In genomic region chr5:95927927-95928723, GRCh38 we compare ENCODE assay signal across 9 cellular contexts. TPM values are rescaled to one million over a fixed set of nuclear protein-coding genes. Genes with fewer than 3 reads are reported as not detected.
DNase-seq lines count a peak whose midpoint lies in the region; ATAC-seq and TF ChIP-seq lines count a peak whose summit lies in the region.
"Had no signal": no experiment of that assay in that cellular context is flagged by ENCODE, and none has a peak within 500 bp of the region (broad histone marks: within the 10 kb centered on the region; RNA-seq: fewer than 3 reads in every experiment).

No MANE protein-coding gene starts in this region.

- peaks cover 30% of the 10 kb centered on the region for H3K36me3 Mint-ChIP-seq in activated T-helper 1 cell treated with anti-CD3 and anti-CD28 coated beads, Interleukin-12 subunit alpha, Interleukin-12 subunit beta, Interleukin-2, Interleukin-4 antibody, amounts not matched to agents 30 ng/mL and 10 ng/mL and 1 ng/mL, durations not matched to agents 14 hours and 24 hours and 36 hours (ENCODE audit: low read depth)

- ATAC-seq in GM19351 (IDR thresholded peaks at IDR 0.05; ENCODE audit: unreplicated experiment): peak; percentile 55
- peak; percentile 49 for ATAC-seq in HG02981 (IDR thresholded peaks at IDR 0.05; ENCODE audit: unreplicated experiment)
- ATAC-seq in left ventricle myocardium superior: no peak

- H3K4me3 Mint-ChIP-seq in activated T-helper 1 cell treated with anti-CD3 and anti-CD28 coated beads, Interleukin-12 subunit alpha, Interleukin-12 subunit beta, Interleukin-2, Interleukin-4 antibody, amounts not matched to agents 30 ng/mL and 10 ng/mL and 1 ng/mL, durations not matched to agents 14 hours and 24 hours and 36 hours: peak overlapping the region; percentile 67

- peaks cover 79% of the 10 kb centered on the region for H3K4me1 Mint-ChIP-seq in activated T-helper 1 cell treated with anti-CD3 and anti-CD28 coated beads, Interleukin-12 subunit alpha, Interleukin-12 subunit beta, Interleukin-2, Interleukin-4 antibody, amounts not matched to agents 30 ng/mL and 10 ng/mL and 1 ng/mL, durations not matched to agents 14 hours and 24 hours and 36 hours (ENCODE audit: low read depth)

- TF ChIP-seq CTCF in GM10266 (IDR thresholded peaks at IDR 0.05; ENCODE audit: control insufficient read depth, insufficient read depth, low read depth, missing control alignments): no peak

- intact Hi-C loops in activated T-helper 1 cell treated with anti-CD3 and anti-CD28 coated beads, Interleukin-12 subunit alpha, Interleukin-12 subunit beta, Interleukin-2, Interleukin-4 antibody, amounts not matched to agents 30 ng/mL and 10 ng/mL and 1 ng/mL, durations not matched to agents 14 hours and 24 hours and 36 hours (cut with micrococcal nuclease): loop anchor here (1.0 to 2.0 kb wide), 5 partner anchors 33 to 292 kb away; partner anchors contain the start of gene ELL2
- intact Hi-C loops in left ventricle myocardium superior (cut with micrococcal nuclease): no loop called here

- DNase-seq in GM10266 (ENCODE audit: extremely low spot score): peak; percentile 20
- no peak for DNase-seq in activated T-helper 1 cell treated with anti-CD3 and anti-CD28 coated beads, Interleukin-12 subunit alpha, Interleukin-12 subunit beta, Interleukin-2, Interleukin-4 antibody, amounts not matched to agents 30 ng/mL and 10 ng/mL and 1 ng/mL, durations not matched to agents 14 hours and 24 hours and 36 hours (ENCODE audit: low spot score)
- DNase-seq in HuH-7 (ENCODE audit: low spot score): no peak
- no peak for DNase-seq in globus pallidus (ENCODE audit: low spot score)
- DNase-seq in left ventricle myocardium superior: no peak
- DNase-seq in AML-193 (lab: John Stamatoyannopoulos, UW): no peak
- DNase-seq: DMS 273 treated with DMSO at 0.1 percent for 48 hours had no signal

- H3K9me3 Mint-ChIP-seq in activated T-helper 1 cell treated with anti-CD3 and anti-CD28 coated beads, Interleukin-12 subunit alpha, Interleukin-12 subunit beta, Interleukin-2, Interleukin-4 antibody, amounts not matched to agents 30 ng/mL and 10 ng/mL and 1 ng/mL, durations not matched to agents 14 hours and 24 hours and 36 hours: no peaks in the 10 kb centered on the region

- H3K27ac Mint-ChIP-seq in activated T-helper 1 cell treated with anti-CD3 and anti-CD28 coated beads, Interleukin-12 subunit alpha, Interleukin-12 subunit beta, Interleukin-2, Interleukin-4 antibody, amounts not matched to agents 30 ng/mL and 10 ng/mL and 1 ng/mL, durations not matched to agents 14 hours and 24 hours and 36 hours: peak overlapping the region; percentile 89

- H3K27me3 Mint-ChIP-seq in activated T-helper 1 cell treated with anti-CD3 and anti-CD28 coated beads, Interleukin-12 subunit alpha, Interleukin-12 subunit beta, Interleukin-2, Interleukin-4 antibody, amounts not matched to agents 30 ng/mL and 10 ng/mL and 1 ng/mL, durations not matched to agents 14 hours and 24 hours and 36 hours (ENCODE audit: insufficient read depth): no peaks in the 10 kb centered on the region

RNA-seq across cellular contexts. Expression of gene ELL2, which starts 33.5 kb away (rescaled TPM):
- 93.9 and 97.6 TPM in 2 replicates for total RNA-seq in activated T-helper 1 cell treated with anti-CD3 and anti-CD28 coated beads, Interleukin-12 subunit alpha, Interleukin-12 subunit beta, Interleukin-2, Interleukin-4 antibody, amounts not matched to agents 30 ng/mL and 10 ng/mL and 1 ng/mL, durations not matched to agents 14 hours and 24 hours and 36 hours
- 23.4 TPM for total RNA-seq in left ventricle myocardium superior
